ENCODE assay signal across 31 cellular contexts in genomic region chr2:11940799-11941198, GRCh38.
"Had no signal": no experiment of that assay in that cellular context is flagged by ENCODE, and none has a peak within 500 bp of the region (broad histone marks: within the 10 kb centered on the region; RNA-seq: fewer than 3 reads in every experiment).

No MANE protein-coding gene starts in this region.

- ATAC-seq: activated CD8-positive, alpha-beta memory T cell treated with anti-CD3 and anti-CD28 coated beads, Interleukin-2, amount 10 ng/mL, durations not matched to agents 7 days and 5 days; activated CD8-positive, alpha-beta T cell treated with anti-CD3 and anti-CD28 coated beads, Interleukin-2, amount 10 ng/mL, durations not matched to agents 7 days and 5 days; activated naive CD4-positive, alpha-beta T cell treated with anti-CD3 and anti-CD28 coated beads, Interleukin-2, amount 50 U/mL, for 72 hours; body of pancreas had no signal

- H3K36me3 ChIP-seq: adrenal gland, brain microvascular endothelial cell, breast epithelium had no signal

- H3K27ac ChIP-seq: adrenal gland, body of pancreas, brain microvascular endothelial cell, breast epithelium, VCaP had no signal

- DNase-seq: activated B cell treated with CpG ODN at 0.5 μM for 24 hours; activated CD4-positive, alpha-beta memory T cell treated with anti-CD3 and anti-CD28 coated beads, Interleukin-2, amount 10 ng/mL, durations not matched to agents 7 days and 5 days; activated CD4-positive, alpha-beta T cell treated with anti-CD3 and anti-CD28 coated beads for 4 hours; activated CD4-positive, alpha-beta T cell treated with anti-CD3 and anti-CD28 coated beads, Interleukin-2, amount 10 ng/mL, durations not matched to agents 24 days and 14 days; activated CD4-positive, alpha-beta T cell treated with anti-CD3 and anti-CD28 coated beads, Interleukin-2, amount 50 U/mL, for 1 hour; activated CD4-positive, alpha-beta T cell treated with anti-CD3 and anti-CD28 coated beads, Interleukin-2, amount 50 U/mL, for 48 hours; activated CD4-positive, CD25-positive, alpha-beta regulatory T cell treated with anti-CD3 and anti-CD28 coated beads, Interleukin-2, amount 50 U/mL, for 72 hours; activated CD8-positive, alpha-beta memory T cell treated with anti-CD3 and anti-CD28 coated beads for 24 hours; activated CD8-positive, alpha-beta memory T cell treated with anti-CD3 and anti-CD28 coated beads, Interleukin-2, amount 10 ng/mL, durations not matched to agents 7 days and 5 days; activated CD8-positive, alpha-beta memory T cell treated with anti-CD3 and anti-CD28 coated beads, Interleukin-2, amount 50 U/mL, for 48 hours; activated CD8-positive, alpha-beta T cell treated with anti-CD3 and anti-CD28 coated beads, Interleukin-2, amount 10 ng/mL, durations not matched to agents 7 days and 5 days; activated effector memory CD4-positive, alpha-beta T cell treated with Interleukin-2 at 50 U/mL for 16 hours; activated gamma-delta T cell treated with Interleukin-2 at 50 U/mL for 16 hours; activated naive CD4-positive, alpha-beta T cell; activated naive CD4-positive, alpha-beta T cell treated with anti-CD3 and anti-CD28 coated beads for 36 hours; activated naive CD4-positive, alpha-beta T cell treated with anti-CD3 and anti-CD28 coated beads, Interleukin-2, amount 50 U/mL, for 16 hours; activated naive CD8-positive, alpha-beta T cell treated with anti-CD3 and anti-CD28 coated beads for 36 hours; activated T-cell treated with anti-CD3 and anti-CD28 coated beads, Interleukin-2, amount 50 U/mL, for 24 hours; activated T-cell treated with anti-CD3 and anti-CD28 coated beads, Interleukin-2, amount 50 U/mL, for 48 hours; adrenal gland; amniotic stem cell; aorta; body of pancreas; brain microvascular endothelial cell; central memory CD4-positive, alpha-beta T cell; T-helper 1 cell; T-helper 2 cell; T-helper 9 cell had no signal

- H3K4me3 ChIP-seq: adrenal gland, body of pancreas, breast epithelium had no signal

- H3K27me3 ChIP-seq: adrenal gland, body of pancreas, brain microvascular endothelial cell, breast epithelium had no signal

- H3K9me3 ChIP-seq: adrenal gland, body of pancreas, breast epithelium had no signal
